Comparison of ENCODE assay signal across 8 cellular contexts in the genomic region with DNA sequence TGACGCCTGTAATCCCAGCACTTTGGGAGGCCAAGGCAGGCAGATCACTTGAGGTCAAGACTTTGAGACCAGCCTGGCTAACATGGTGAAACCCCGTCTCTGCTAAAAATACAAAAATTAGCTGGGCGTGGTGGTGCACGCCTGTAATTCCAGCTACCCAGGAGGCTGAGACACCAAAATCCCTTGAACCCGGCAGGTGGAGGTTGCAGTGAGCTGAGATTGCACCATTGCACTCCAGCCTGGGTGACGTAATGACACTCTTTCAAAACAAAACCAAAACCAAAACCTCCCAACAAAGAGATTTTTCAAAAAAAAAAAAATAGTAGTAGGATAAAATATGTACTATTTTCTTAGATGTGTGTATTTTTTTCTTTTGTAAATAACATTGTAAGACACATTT.
A peak's percentile ranks its signal among the peaks of the same experiment; 100 is the strongest.
DNase-seq lines count a peak whose midpoint lies in the region; ATAC-seq, FAIRE-seq and TF ChIP-seq lines count a peak whose summit lies in the region.
"Not testable (repeated sequence)": the region's sequence is repeated elsewhere in the genome, so short reads cannot be mapped to it uniquely, and the experiment has no call there.

No MANE protein-coding gene starts in this region.

- H3K27ac ChIP-seq in HepG2 (ENCODE audit: extremely low read length, insufficient read depth, low read length), result not testable (repeated sequence)

- FAIRE-seq in HepG2 (lab: Jason Lieb, UNC), result not testable (repeated sequence)

- H3K9ac ChIP-seq in HepG2 (ENCODE audit: insufficient read depth, low read depth, low read length), result not testable (repeated sequence)

- not testable (repeated sequence) for H4K20me1 ChIP-seq in HepG2 (ENCODE audit: insufficient read depth, low read length)

- not testable (repeated sequence) for H3K4me1 ChIP-seq in HepG2 (ENCODE audit: insufficient read depth, low read length)

- H3K36me3 Mint-ChIP-seq in IgD-negative memory B cell; activated CD4-positive, alpha-beta T cell treated with anti-CD3 and anti-CD28 coated beads, Interleukin-2, amount 10 ng/mL, durations not matched to agents 24 days and 14 days (ENCODE audit: low read depth); activated naive CD8-positive, alpha-beta T cell treated with anti-CD3 and anti-CD28 coated beads, Interleukin-2, amount 10 ng/mL, durations not matched to agents 7 days and 5 days: not testable (repeated sequence)

- intact Hi-C loops in activated CD4-positive, alpha-beta T cell treated with anti-CD3 and anti-CD28 coated beads, Interleukin-2, amount 10 ng/mL, durations not matched to agents 24 days and 14 days (cut with micrococcal nuclease), result loop anchor here (2.0 kb wide), 1 partner anchor 35 kb away; no protein-coding TSS in a partner anchor
- intact Hi-C loops in HepG2 (cut with micrococcal nuclease; ENCODE audit: unreplicated experiment), result not testable (repeated sequence)

- not testable (repeated sequence) for ATAC-seq in activated naive CD8-positive, alpha-beta T cell treated with anti-CD3 and anti-CD28 coated beads, Interleukin-2, amount 10 ng/mL, durations not matched to agents 7 days and 5 days (ENCODE audit: low read depth); HepG2
- ATAC-seq in stimulated activated naive CD8-positive, alpha-beta T cell treated with anti-CD3 and anti-CD28 coated beads, Interleukin-15, amount 100 ng/mL, for 72 hours, result peak; percentile 65

- BruUV-seq in HepG2 (replicated peaks; lab: Mats Ljungman, UMichigan), result not testable (repeated sequence)

- H3K9me3 Mint-ChIP-seq in IgD-negative memory B cell; activated CD4-positive, alpha-beta T cell treated with anti-CD3 and anti-CD28 coated beads, Interleukin-2, amount 10 ng/mL, durations not matched to agents 24 days and 14 days; activated naive CD8-positive, alpha-beta T cell treated with anti-CD3 and anti-CD28 coated beads, Interleukin-2, amount 10 ng/mL, durations not matched to agents 7 days and 5 days; stimulated activated naive CD8-positive, alpha-beta T cell treated with anti-CD3 and anti-CD28 coated beads, Interleukin-15, amount 100 ng/mL, for 72 hours: not testable (repeated sequence)

- not testable (repeated sequence) for H3K4me2 ChIP-seq in HepG2 (ENCODE audit: low read depth, low read length)

- 36% methylated on average over 6 of the region's 6 CpGs for WGBS in HepG2 (ENCODE audit: low lambda C conversion rate)

- peak; percentile 33 for DNase-seq in SKM-1 treated with dmso at 0.1 percent for 144 hours (lab: John Stamatoyannopoulos, UW; ENCODE audit: unreplicated experiment)
- peak; percentile 86 for DNase-seq in activated CD4-positive, alpha-beta T cell treated with anti-CD3 and anti-CD28 coated beads, Interleukin-2, amount 10 ng/mL, durations not matched to agents 24 days and 14 days
- DNase-seq in activated T-cell treated with anti-CD3 and anti-CD28 coated beads, Interleukin-2, amount 50 U/mL, for 48 hours, result peak; percentile 44 to 49
- DNase-seq in activated naive CD8-positive, alpha-beta T cell treated with anti-CD3 and anti-CD28 coated beads, Interleukin-2, amount 10 ng/mL, durations not matched to agents 7 days and 5 days, result peak; percentile 49
- DNase-seq in HepG2 (ENCODE audit: low spot score), result not testable (repeated sequence)
- DNase-seq in stimulated activated CD4-positive, alpha-beta T cell treated with anti-CD3 and anti-CD28 coated beads, Interleukin-1b, Interleukin-23, amount 100 ng/mL, for 4 hours (ENCODE audit: low read depth in 2 of 2), result peak; percentile 8 to 12
- peak; percentile 22 to 37 for DNase-seq in stimulated activated naive CD8-positive, alpha-beta T cell treated with anti-CD3 and anti-CD28 coated beads, Interleukin-15, amount 100 ng/mL, for 72 hours

- peaks cover 19 to 31% (median 22%) of the 10 kb centered on the region in 3 donors for H3K4me1 Mint-ChIP-seq in IgD-negative memory B cell
- peaks cover 32% of the 10 kb centered on the region for H3K4me1 Mint-ChIP-seq in activated CD4-positive, alpha-beta T cell treated with anti-CD3 and anti-CD28 coated beads, Interleukin-2, amount 10 ng/mL, durations not matched to agents 24 days and 14 days
- H3K4me1 Mint-ChIP-seq in activated naive CD8-positive, alpha-beta T cell treated with anti-CD3 and anti-CD28 coated beads, Interleukin-2, amount 10 ng/mL, durations not matched to agents 7 days and 5 days, result peaks cover 36% of the 10 kb centered on the region
- H3K4me1 Mint-ChIP-seq in stimulated activated naive CD8-positive, alpha-beta T cell treated with anti-CD3 and anti-CD28 coated beads, Interleukin-15, amount 100 ng/mL, for 72 hours, result peaks cover 70% of the 10 kb centered on the region

- not testable (repeated sequence) for TF ChIP-seq POLR2A in HepG2 (IDR thresholded peaks at IDR 0.05; ENCODE audit: insufficient read depth in 1 of 2, low read depth in 2 of 2, low read length in 2 of 2)

- not testable (repeated sequence) for H3K9me3 ChIP-seq in HepG2 (ENCODE audit: low read length)

- not testable (repeated sequence) for H3K27me3 ChIP-seq in HepG2 (ENCODE audit: control insufficient read depth in 1 of 2, insufficient read depth in 2 of 2, low read length in 2 of 2)

- not testable (repeated sequence) for H3K79me2 ChIP-seq in HepG2 (ENCODE audit: insufficient read depth, low read length)

- H3K4me3 ChIP-seq in HepG2 (replicated peaks in 1 of 3; ENCODE audit: insufficient read depth in 1 of 3, low read depth in 2 of 3, low read length in 3 of 3), result not testable (repeated sequence)

- CTCF ChIA-PET in HepG2 (lab: Yijun Ruan, JAX; ENCODE audit: low intra/inter-chr PET ratio, low total read pairs), result not testable (repeated sequence)

- peak overlapping the region; percentile 13 to 90 (median 57) for H3K4me3 Mint-ChIP-seq in IgD-negative memory B cell
- peak overlapping the region; percentile 77 for H3K4me3 Mint-ChIP-seq in activated CD4-positive, alpha-beta T cell treated with anti-CD3 and anti-CD28 coated beads, Interleukin-2, amount 10 ng/mL, durations not matched to agents 24 days and 14 days
- peak overlapping the region; percentile 82 for H3K4me3 Mint-ChIP-seq in activated naive CD8-positive, alpha-beta T cell treated with anti-CD3 and anti-CD28 coated beads, Interleukin-2, amount 10 ng/mL, durations not matched to agents 7 days and 5 days
- peak overlapping the region; percentile 80 to 84 for H3K4me3 Mint-ChIP-seq in stimulated activated naive CD8-positive, alpha-beta T cell treated with anti-CD3 and anti-CD28 coated beads, Interleukin-15, amount 100 ng/mL, for 72 hours

- peak overlapping the region in 2 of 3 donors; percentile 27 to 30 for H3K27ac Mint-ChIP-seq in IgD-negative memory B cell
- H3K27ac Mint-ChIP-seq in activated CD4-positive, alpha-beta T cell treated with anti-CD3 and anti-CD28 coated beads, Interleukin-2, amount 10 ng/mL, durations not matched to agents 24 days and 14 days, result peak overlapping the region; percentile 81
- H3K27ac Mint-ChIP-seq in activated naive CD8-positive, alpha-beta T cell treated with anti-CD3 and anti-CD28 coated beads, Interleukin-2, amount 10 ng/mL, durations not matched to agents 7 days and 5 days, result peak overlapping the region; percentile 89
- peak overlapping the region; percentile 98 to 99 for H3K27ac Mint-ChIP-seq in stimulated activated naive CD8-positive, alpha-beta T cell treated with anti-CD3 and anti-CD28 coated beads, Interleukin-15, amount 100 ng/mL, for 72 hours

- not testable (repeated sequence) for H3K27me3 Mint-ChIP-seq in IgD-negative memory B cell; activated CD4-positive, alpha-beta T cell treated with anti-CD3 and anti-CD28 coated beads, Interleukin-2, amount 10 ng/mL, durations not matched to agents 24 days and 14 days; activated naive CD8-positive, alpha-beta T cell treated with anti-CD3 and anti-CD28 coated beads, Interleukin-2, amount 10 ng/mL, durations not matched to agents 7 days and 5 days; stimulated activated naive CD8-positive, alpha-beta T cell treated with anti-CD3 and anti-CD28 coated beads, Interleukin-15, amount 100 ng/mL, for 72 hours

- not testable (repeated sequence) for TF ChIP-seq EP300 in HepG2 (IDR thresholded peaks at IDR 0.05; ENCODE audit: low read depth in 2 of 2, low read length in 2 of 2); HepG2 (CRISPR knock-in tag; IDR thresholded peaks at IDR 0.05; ENCODE audit: borderline replicate concordance)

- H2AFZ ChIP-seq in HepG2 (ENCODE audit: low read length), result not testable (repeated sequence)

- TF ChIP-seq CTCF in HepG2 (CRISPR knock-in tag; IDR thresholded peaks at IDR 0.05), result not testable (repeated sequence)

- H3K36me3 ChIP-seq in HepG2 (replicated peaks in 1 of 2; ENCODE audit: control insufficient read depth in 1 of 2, insufficient read depth in 2 of 2, low read length in 2 of 2), result not testable (repeated sequence)

- POLR2A ChIA-PET in activated naive CD8-positive, alpha-beta T cell treated with anti-CD3 and anti-CD28 coated beads, Interleukin-2, amount 10 ng/mL, durations not matched to agents 7 days and 5 days (lab: Charles Lee), result interaction anchor here (0.6 kb wide), 1 partner anchor 9 kb away, joined by 3 read pairs; no protein-coding TSS in a partner anchor
- POLR2A ChIA-PET in HepG2 (lab: Yijun Ruan, JAX), result not testable (repeated sequence)

- in situ Hi-C loops in HepG2 (cut with HindIII; ENCODE audit: extremely low pct_ligation_motif_present, low pct_unique_long_range_greater_than_20kb), result not testable (repeated sequence)

- TF ChIP-seq RAD21 in HepG2 (CRISPR knock-in tag; IDR thresholded peaks at IDR 0.05), result not testable (repeated sequence)

TF ChIP-seq in HepG2, 621 proteins besides CTCF, POLR2A, EP300 and RAD21:
- TF ChIP-seq ZNF460 (CRISPR knock-in tag; IDR thresholded peaks at IDR 0.05; ENCODE audit: borderline replicate concordance) (peak; percentile 82), CEBPG (CRISPR knock-in tag; IDR thresholded peaks at IDR 0.05) (peak; percentile 33; the same call in 1 of the 2 replicates), ATF7 (IDR thresholded peaks at IDR 0.05) (peak; percentile 84), CREB1 (IDR thresholded peaks at IDR 0.05) (peak; percentile 57), CEBPB (IDR thresholded peaks at IDR 0.05; ENCODE audit: borderline replicate concordance, low read depth, low read length) (peak; percentile 64; the same call in 1 of the 2 replicates)
- not testable (repeated sequence) for TF ChIP-seq ATF7, CREB1 (CRISPR knock-in tag; IDR thresholded peaks at IDR 0.05)

Comparison
In these comparisons a context has a peak if more than half of its experiments do, and no peak if none do; other contexts are left out.
1. H3K27ac Mint-ChIP-seq: peak in every context shown above with its lines; median percentile 98 in stimulated activated naive CD8-positive, alpha-beta T cell treated with anti-CD3 and anti-CD28 coated beads, Interleukin-15, amount 100 ng/mL, for 72 hours; 89 in activated naive CD8-positive, alpha-beta T cell treated with anti-CD3 and anti-CD28 coated beads, Interleukin-2, amount 10 ng/mL, durations not matched to agents 7 days and 5 days; 81 in activated CD4-positive, alpha-beta T cell treated with anti-CD3 and anti-CD28 coated beads, Interleukin-2, amount 10 ng/mL, durations not matched to agents 24 days and 14 days; 28 in IgD-negative memory B cell.